18 cellular contexts compared by ENCODE assay signal in genomic region chr2:42156756-42157155, GRCh38.
"Had no signal": no experiment of that assay in that cellular context is flagged by ENCODE, and none has a peak within 500 bp of the region (broad histone marks: within the 10 kb centered on the region; RNA-seq: fewer than 3 reads in every experiment).

No MANE protein-coding gene starts in this region.

- H3K4me1 Mint-ChIP-seq: natural killer cell had no signal

- H3K4me2 ChIP-seq: smooth muscle cell had no signal

- H3K9me3 Mint-ChIP-seq: mesothelial cell of epicardium, natural killer cell, type B pancreatic cell had no signal

- H3K36me3 ChIP-seq: heart right ventricle, pancreas had no signal

- H3K27me3 Mint-ChIP-seq: progenitor cell of endocrine pancreas, type B pancreatic cell had no signal

- H3K4me3 ChIP-seq: coronary artery, heart right ventricle, pancreas, smooth muscle cell had no signal

- ATAC-seq: esophagus mucosa, heart right ventricle, left lobe of liver, natural killer cell, pancreas, right cardiac atrium had no signal

- DNase-seq: effector CD4-positive, alpha-beta T cell; heart right ventricle; hypothalamus; kidney glomerular epithelial cell; mammary epithelial cell; natural killer cell; occipital lobe; pancreas; right cardiac atrium; stimulated activated CD4-positive, alpha-beta T cell treated with anti-CD3 and anti-CD28 coated beads, Interleukin-2, amount 100 ng/mL, for 48 hours; stimulated activated naive CD4-positive, alpha-beta T cell treated with Interleukin-2 at 50 U/mL for 16 hours had no signal

- H3K36me3 Mint-ChIP-seq: mesothelial cell of epicardium, natural killer cell, type B pancreatic cell had no signal

- H3K27ac ChIP-seq: coronary artery, heart right ventricle, pancreas had no signal

- H3K27me3 ChIP-seq: heart right ventricle, pancreas had no signal

- H3K4me1 ChIP-seq: heart right ventricle, pancreas had no signal

- H3K4me3 Mint-ChIP-seq: mesothelial cell of epicardium, natural killer cell, type B pancreatic cell had no signal

- H3K27ac Mint-ChIP-seq: mesothelial cell of epicardium, natural killer cell, progenitor cell of endocrine pancreas, type B pancreatic cell had no signal
